8 cellular contexts compared by ENCODE assay signal in the genomic region with DNA sequence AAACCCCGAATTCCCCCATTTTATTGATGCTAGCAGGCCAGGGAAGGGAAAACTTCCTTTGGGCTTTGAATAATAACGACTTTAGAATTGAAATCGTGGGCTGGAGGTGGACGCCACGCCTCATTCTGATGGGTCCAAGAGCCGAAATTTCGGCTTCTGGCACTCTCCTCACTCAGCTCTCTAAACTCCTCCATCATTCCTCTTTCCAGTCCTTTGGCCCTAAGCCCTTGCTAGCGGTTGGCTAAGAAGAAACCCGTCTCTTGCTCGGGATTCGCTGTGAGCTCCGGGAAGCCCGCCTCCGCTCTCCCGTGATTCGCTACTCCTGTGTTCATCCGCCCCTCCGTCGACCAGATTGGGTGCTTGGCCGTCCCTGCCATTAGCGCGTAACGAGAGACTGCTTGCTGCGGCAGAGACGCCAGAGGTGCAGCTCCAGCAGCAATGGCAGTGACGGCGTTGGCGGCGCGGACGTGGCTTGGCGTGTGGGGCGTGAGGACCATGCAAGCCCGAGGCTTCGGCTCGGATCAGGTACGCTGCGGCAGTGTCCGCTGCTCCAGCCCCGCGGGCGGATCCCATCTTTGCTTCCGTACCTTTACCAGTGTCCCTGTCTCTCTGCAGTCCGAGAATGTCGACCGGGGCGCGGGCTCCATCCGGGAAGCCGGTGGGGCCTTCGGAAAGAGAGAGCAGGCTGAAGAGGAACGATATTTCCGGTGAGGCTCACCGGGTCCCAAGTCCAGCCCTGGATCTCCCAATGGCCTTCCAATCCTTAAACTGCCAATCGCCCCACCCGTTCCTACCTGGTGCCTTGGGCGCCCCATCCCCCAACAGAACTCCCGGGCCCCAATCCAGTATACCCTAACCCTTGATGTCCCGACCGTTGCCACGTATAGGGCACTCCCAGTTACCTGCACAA. TPM values are rescaled to one million over a fixed set of nuclear protein-coding genes. Genes with fewer than 3 reads are reported as not detected.
DNase-seq lines count a peak whose midpoint lies in the region; ATAC-seq, FAIRE-seq and TF ChIP-seq lines count a peak whose summit lies in the region.

A gene (plus strand): TSS at position 379 of the 910 bp plus-strand sequence. CDS start 60 bp downstream, at position 439.

- H3K4me2 ChIP-seq in keratinocyte (ENCODE audit: control insufficient read depth, extremely low read depth, insufficient read depth, low read depth, low read length): peak within 1 kb of the TSS; percentile 85

- H3K27me3 ChIP-seq in keratinocyte (ENCODE audit: control insufficient read depth, extremely low read depth, insufficient read depth, low read length): no peaks in the 10 kb centered on the region

- H3K36me3 ChIP-seq in keratinocyte (ENCODE audit: control insufficient read depth in 2 of 2, extremely low read depth in 1 of 2, insufficient read depth in 2 of 2, low read length in 2 of 2): peaks cover 6% of the 10 kb centered on the region in 2 experiments

- peak; percentile 85 for FAIRE-seq in keratinocyte (lab: Jason Lieb, UNC)

- H3K9me1 ChIP-seq in keratinocyte (ENCODE audit: control insufficient read depth, extremely low read depth, insufficient read depth, low read length): no peaks in the 10 kb centered on the region

- dilution Hi-C loops in keratinocyte (cut with MboI; ENCODE audit: extremely low pct_ligation_motif_present, low sequenced_read_pairs): no loop called here

- DNase-seq in AML-193 (lab: John Stamatoyannopoulos, UW) (peak; percentile 96 to 97), NCI-H446 treated with DMSO at 0.1 percent for 48 hours (lab: John Stamatoyannopoulos, UW) (peak; percentile 98), cerebellar nuclear complex (lab: John Stamatoyannopoulos, UW) (peak; percentile 89 to 98), keratinocyte (ENCODE audit: low read depth, low spot score) (no peak)
- DNase-seq in stimulated activated CD4-positive, alpha-beta T cell treated with anti-CD3 and anti-CD28 coated beads, Interleukin-15, amount 100 ng/mL, for 1 hour (ENCODE audit: low read depth in 1 of 2, low spot score in 1 of 2): peak; percentile 85 to 87

- peaks cover 32% of the 10 kb centered on the region for H3K4me1 ChIP-seq in keratinocyte (ENCODE audit: control insufficient read depth, extremely low read depth, insufficient read depth, low read length)

- peaks cover 41% of the 10 kb centered on the region for H3K79me2 ChIP-seq in keratinocyte (ENCODE audit: control insufficient read depth, insufficient read depth, low read length)

- H3K27ac ChIP-seq in keratinocyte (ENCODE audit: control insufficient read depth, insufficient read depth, low read length): peak within 1 kb of the TSS; percentile 78

- peak; percentile 82 for ATAC-seq in HG03378 (IDR thresholded peaks at IDR 0.05; ENCODE audit: unreplicated experiment)
- peak; percentile 97 for ATAC-seq in activated CD4-positive, CD25-positive, alpha-beta regulatory T cell treated with anti-CD3 and anti-CD28 coated beads, Interleukin-2, amount 50 U/mL, for 24 hours

- H3K9me3 ChIP-seq in keratinocyte (ENCODE audit: control insufficient read depth, low read depth, low read length): no peaks in the 10 kb centered on the region

- H4K20me1 ChIP-seq in keratinocyte (ENCODE audit: control insufficient read depth, extremely low read depth, insufficient read depth, low read length): no peaks in the 10 kb centered on the region

- peak within 1 kb of the TSS; percentile 86 for H3K9ac ChIP-seq in keratinocyte (ENCODE audit: control insufficient read depth, extremely low read depth, insufficient read depth, low read length)

- TF ChIP-seq POLR2A in GM19099 (IDR thresholded peaks at IDR 0.05; ENCODE audit: extremely low read depth, insufficient read length, low read depth): peak; percentile 97

- peak within 1 kb of the TSS; percentile 74 to 88 (median 83) for H3K4me3 ChIP-seq in keratinocyte (ENCODE audit: control insufficient read depth in 2 of 3, extremely low read depth in 1 of 3, insufficient read depth in 2 of 3, low read depth in 1 of 3, low read length in 3 of 3)

- peak within 1 kb of the TSS; percentile 97 for H2AFZ ChIP-seq in keratinocyte (ENCODE audit: control insufficient read depth, low read length)

- no peak for TF ChIP-seq CTCF in keratinocyte (optimal IDR thresholded peaks at IDR 0.05 in 1 of 3, IDR thresholded peaks at IDR 0.05 in 1 of 3, conservative IDR thresholded peaks at IDR 0.05 in 1 of 3; ENCODE audit: extremely low read depth in 1 of 3, insufficient read depth in 2 of 3, low read length in 3 of 3)

RNA-seq across cellular contexts. Expression of the gene that starts here (rescaled TPM):
- 296 to 365 TPM (median 332 TPM) in 3 replicates for polyA plus RNA-seq in keratinocyte
- polyA plus RNA-seq in keratinocyte (2011; ENCODE audit: low read depth): 851 TPM
- polyA plus RNA-seq in keratinocyte (2011; cell fraction: cytosol; rRNA removed): 275 and 419 TPM in 2 replicates
- polyA plus RNA-seq in keratinocyte (2011; cell fraction: nucleus; rRNA removed): 171 and 284 TPM in 2 replicates
- polyA plus RNA-seq in keratinocyte (2012; ENCODE audit: low replicate concordance): 362 and 470 TPM in 2 replicates
- 19.2 to 28.8 TPM (median 28.1 TPM) in 3 replicates for polyA minus RNA-seq in keratinocyte
- polyA minus RNA-seq in keratinocyte (2011; cell fraction: cytosol; rRNA and poly(A)+ RNA removed): 199 TPM
- 28.0 and 38.2 TPM in 2 replicates for polyA minus RNA-seq in keratinocyte (2011; cell fraction: nucleus; rRNA and poly(A)+ RNA removed)
